Comparison of ENCODE assay signal across 8 cellular contexts in the genomic region with DNA sequence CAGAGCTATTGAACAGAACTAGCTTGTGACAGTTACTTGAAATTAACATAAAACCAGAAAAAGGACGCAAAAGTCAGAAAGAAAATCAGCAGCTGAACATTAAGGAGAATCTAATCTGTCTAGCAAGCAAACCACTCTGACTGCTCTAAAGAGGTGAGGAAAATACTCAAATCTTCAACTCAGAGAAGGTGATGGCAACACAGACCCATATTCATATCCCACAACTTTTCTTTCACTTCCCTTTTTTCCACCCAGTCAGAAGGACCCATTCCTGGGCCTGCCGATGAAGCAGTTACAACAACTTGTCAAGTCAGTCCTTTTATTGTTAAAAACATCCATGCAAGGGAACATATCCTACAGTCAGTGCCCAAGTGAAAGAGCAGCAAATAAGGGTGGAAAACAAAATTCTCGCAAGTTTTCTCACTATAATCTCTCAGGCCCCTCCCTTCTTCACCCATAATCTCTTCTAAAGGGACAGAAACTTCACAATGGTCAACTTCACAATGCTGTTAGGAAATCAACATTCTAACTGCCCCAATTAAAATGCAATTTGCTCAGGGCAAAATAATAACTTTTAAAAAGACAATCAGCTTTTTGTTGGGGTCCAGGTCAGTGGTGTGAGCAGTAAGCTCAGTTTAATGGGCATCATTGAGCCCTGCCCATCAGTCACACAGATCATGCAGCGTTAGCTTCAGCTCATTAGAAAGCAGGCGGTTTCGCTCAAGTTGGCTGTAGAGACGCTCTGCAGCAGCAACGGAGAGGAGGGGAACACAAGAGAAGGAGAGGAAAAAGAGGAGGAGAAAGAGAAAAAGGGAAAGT. TPM values are rescaled to one million over a fixed set of nuclear protein-coding genes. Genes with fewer than 3 reads are reported as not detected.
DNase-seq lines count a peak whose midpoint lies in the region; ATAC-seq and TF ChIP-seq lines count a peak whose summit lies in the region.

No MANE protein-coding gene starts in this region.

- POLR2A ChIA-PET in RWPE1 (lab: Yijun Ruan, JAX; ENCODE audit: low non-redundant PET), result no interaction called here

- H2BK120ac ChIP-seq in mesendoderm (ENCODE audit: low read depth, low read length), result no peak overlapping the region

- no peak overlapping the region for H3K9ac ChIP-seq in mesendoderm (ENCODE audit: low read length)

- H3K4me3 ChIP-seq in mesendoderm (ENCODE audit: low read length), result no peak overlapping the region

- peaks cover 8% of the 10 kb centered on the region for H3K36me3 ChIP-seq in mesendoderm (ENCODE audit: control insufficient read depth, insufficient read depth, low read length)

- H4K8ac ChIP-seq in mesendoderm (ENCODE audit: low read depth, low read length), result no peak overlapping the region

- H3K4me1 ChIP-seq in mesendoderm (ENCODE audit: control insufficient read depth, low read depth, low read length), result peaks cover 2% of the 10 kb centered on the region

- H3K23ac ChIP-seq in mesendoderm (ENCODE audit: low read length), result no peak overlapping the region

- H3K79me1 ChIP-seq in mesendoderm (ENCODE audit: low read length), result peaks cover 8% of the 10 kb centered on the region

- H3K18ac ChIP-seq in mesendoderm (ENCODE audit: low read length), result no peak overlapping the region

- TF ChIP-seq CTCF in RWPE1 (conservative IDR thresholded peaks at IDR 0.05; ENCODE audit: low read depth), result no peak

- no CpG with 5 or more reads among the region's 8 CpGs for WGBS in mesendoderm (ENCODE audit: extremely low coverage, insufficient coverage, low lambda C conversion rate)

- no peaks in the 10 kb centered on the region for H3K27me3 ChIP-seq in mesendoderm (ENCODE audit: insufficient read depth, low read length, poor library complexity)

- H3K4ac ChIP-seq in mesendoderm (ENCODE audit: low read depth, low read length), result no peak overlapping the region

- H3K56ac ChIP-seq in mesendoderm (ENCODE audit: low read length), result no peak overlapping the region

- no peaks in the 10 kb centered on the region for H3K79me2 ChIP-seq in mesendoderm (ENCODE audit: control insufficient read depth, insufficient read depth, low read length)

- no peak overlapping the region for H2BK15ac ChIP-seq in mesendoderm (replicated peaks; ENCODE audit: low read depth)

- H3K27ac ChIP-seq in RWPE1, result no peak overlapping the region
- H3K27ac ChIP-seq in mesendoderm (ENCODE audit: low read depth, low read length), result no peak overlapping the region

- DNase-seq in AML-193 (lab: John Stamatoyannopoulos, UW), result peak; percentile 24 to 45
- DNase-seq in OCI-M1 (lab: John Stamatoyannopoulos, UW), result peak; percentile 84
- peak; percentile 94 for DNase-seq in foreskin melanocyte
- no peak for DNase-seq in RWPE1 (ENCODE audit: low spot score)
- no peak for DNase-seq in stimulated activated CD8-positive, alpha-beta memory T cell treated with anti-CD3 and anti-CD28 coated beads, Interleukin-4, amount 100 ng/mL, for 48 hours
- no peak for DNase-seq in mesendoderm
- DNase-seq in NCI-H2029 treated with DMSO at 0.1 percent for 48 hours (lab: John Stamatoyannopoulos, UW), result no peak

- H4K5ac ChIP-seq in mesendoderm (ENCODE audit: low read length), result no peak overlapping the region

- H2AK5ac ChIP-seq in mesendoderm (ENCODE audit: low read length), result no peak overlapping the region

- peak; percentile 50 for ATAC-seq in GM19395 (IDR thresholded peaks at IDR 0.05; ENCODE audit: unreplicated experiment)

- no peak overlapping the region for H2BK5ac ChIP-seq in mesendoderm (ENCODE audit: low read length)

- no peak overlapping the region for H3K4me2 ChIP-seq in mesendoderm (ENCODE audit: low read length)

- CTCF ChIA-PET in RWPE1 (lab: Yijun Ruan, JAX), result interaction anchor here (0.6 kb wide), 1 partner anchor 12 kb away, joined by 5 read pairs; no protein-coding TSS in a partner anchor

RNA-seq across cellular contexts. Expression of a gene that starts 3.6 kb away (rescaled TPM):
- not detected for polyA plus RNA-seq in mesendoderm (2013, experiment 1 of 2)
- not detected for polyA plus RNA-seq in mesendoderm (2013, experiment 2 of 2)

RNA-seq across cellular contexts. Expression of a gene that starts 33.4 kb away (rescaled TPM):
- 496 TPM for polyA plus RNA-seq in mesendoderm (2013, experiment 1 of 2)
- 509 TPM for polyA plus RNA-seq in mesendoderm (2013, experiment 2 of 2)

RNA-seq across cellular contexts. Expression of a gene that starts 47.6 kb away (rescaled TPM):
- polyA plus RNA-seq in mesendoderm (2013, experiment 1 of 2), result not detected
- not detected for polyA plus RNA-seq in mesendoderm (2013, experiment 2 of 2)

Comparison
In these comparisons a context has a peak if more than half of its experiments do, and no peak if none do; other contexts are left out.
1. DNase-seq: peak in AML-193 (2 of 2), OCI-M1 (single experiment) and foreskin melanocyte (single experiment); none in RWPE1 (single experiment), stimulated activated CD8-positive, alpha-beta memory T cell treated with anti-CD3 and anti-CD28 coated beads, Interleukin-4, amount 100 ng/mL, for 48 hours (single experiment), mesendoderm (single experiment) and NCI-H2029 treated with DMSO at 0.1 percent for 48 hours (single experiment).